36 cellular contexts compared by ENCODE assay signal in genomic region chr4:65287071-65287470, GRCh38.
"Had no signal": no experiment of that assay in that cellular context is flagged by ENCODE, and none has a peak within 500 bp of the region (broad histone marks: within the 10 kb centered on the region; RNA-seq: fewer than 3 reads in every experiment).

No MANE protein-coding gene starts in this region.

- H3K27ac Mint-ChIP-seq: activated B cell treated with CpG ODN at 0.5 μM for 24 hours; activated CD4-positive, alpha-beta memory T cell treated with anti-CD3 and anti-CD28 coated beads for 36 hours; activated CD4-positive, alpha-beta T cell treated with anti-CD3 and anti-CD28 coated beads, Interleukin-2, amount 10 ng/mL, durations not matched to agents 24 days and 14 days; activated CD8-positive, alpha-beta T cell treated with anti-CD3 and anti-CD28 coated beads for 36 hours; activated naive CD4-positive, alpha-beta T cell treated with anti-CD3 and anti-CD28 coated beads for 36 hours; activated naive CD4-positive, alpha-beta T cell treated with anti-CD3 and anti-CD28 coated beads, Interleukin-2, amount 50 U/mL, for 72 hours; activated naive CD8-positive, alpha-beta T cell treated with anti-CD3 and anti-CD28 coated beads, Interleukin-2, amount 10 ng/mL, durations not matched to agents 7 days and 5 days; activated naive CD8-positive, alpha-beta T cell treated with anti-CD3 and anti-CD28 coated beads, Interleukin-2, amount 50 U/mL, for 24 hours; activated T-cell treated with anti-CD3 and anti-CD28 coated beads, Interleukin-2, amount 50 U/mL, for 72 hours; activated T-helper 1 cell treated with anti-CD3 and anti-CD28 coated beads, Interleukin-12 subunit alpha, Interleukin-12 subunit beta, Interleukin-2, Interleukin-4 antibody, amounts not matched to agents 30 ng/mL and 10 ng/mL and 1 ng/mL, durations not matched to agents 14 hours and 24 hours and 36 hours; activated T-helper 17 cell treated with anti-CD3 and anti-CD28 coated beads, Interleukin-2, amount 50 U/mL, for 72 hours; brain; T-helper 1 cell treated with Interleukin-12 subunit alpha and Interleukin-12 subunit beta and Interleukin-4 antibody, amounts not matched to agents 30 μg/mL and 1 μg/mL, for 36 hours; T-helper 2 cell treated with Interferon-gamma antibody and Interleukin-4, amounts not matched to agents 5 μg/mL and 100 μg/mL, for 36 hours had no signal

- H3K27ac ChIP-seq: ascending aorta, cardiac muscle cell, VCaP had no signal

- H3K4me1 Mint-ChIP-seq: activated B cell treated with CpG ODN at 0.5 μM for 24 hours; activated CD4-positive, alpha-beta T cell treated with anti-CD3 and anti-CD28 coated beads, Interleukin-2, amount 10 ng/mL, durations not matched to agents 24 days and 14 days; activated naive CD8-positive, alpha-beta T cell treated with anti-CD3 and anti-CD28 coated beads, Interleukin-2, amount 10 ng/mL, durations not matched to agents 7 days and 5 days; activated naive CD8-positive, alpha-beta T cell treated with anti-CD3 and anti-CD28 coated beads, Interleukin-2, amount 50 U/mL, for 24 hours; activated T-helper 17 cell treated with anti-CD3 and anti-CD28 coated beads, Interleukin-2, amount 50 U/mL, for 72 hours; brain; central memory CD8-positive, alpha-beta T cell had no signal

- H3K27me3 Mint-ChIP-seq: activated B cell treated with CpG ODN at 0.5 μM for 24 hours; activated CD4-positive, alpha-beta memory T cell treated with anti-CD3 and anti-CD28 coated beads for 36 hours; activated CD4-positive, alpha-beta T cell treated with anti-CD3 and anti-CD28 coated beads, Interleukin-2, amount 10 ng/mL, durations not matched to agents 24 days and 14 days; activated CD8-positive, alpha-beta T cell treated with anti-CD3 and anti-CD28 coated beads for 36 hours; activated naive CD8-positive, alpha-beta T cell treated with anti-CD3 and anti-CD28 coated beads, Interleukin-2, amount 10 ng/mL, durations not matched to agents 7 days and 5 days; activated naive CD8-positive, alpha-beta T cell treated with anti-CD3 and anti-CD28 coated beads, Interleukin-2, amount 50 U/mL, for 24 hours; activated T-helper 17 cell treated with anti-CD3 and anti-CD28 coated beads, Interleukin-2, amount 50 U/mL, for 72 hours; brain; central memory CD8-positive, alpha-beta T cell had no signal

- H3K9me3 Mint-ChIP-seq: activated CD4-positive, alpha-beta T cell treated with anti-CD3 and anti-CD28 coated beads, Interleukin-2, amount 10 ng/mL, durations not matched to agents 24 days and 14 days; central memory CD8-positive, alpha-beta T cell had no signal

- H3K36me3 Mint-ChIP-seq: activated CD4-positive, alpha-beta memory T cell treated with anti-CD3 and anti-CD28 coated beads for 36 hours; activated naive CD4-positive, alpha-beta T cell treated with anti-CD3 and anti-CD28 coated beads, Interleukin-2, amount 50 U/mL, for 72 hours; activated naive CD8-positive, alpha-beta T cell treated with anti-CD3 and anti-CD28 coated beads, Interleukin-2, amount 10 ng/mL, durations not matched to agents 7 days and 5 days; brain had no signal

- H3K27me3 ChIP-seq: ascending aorta, cardiac muscle cell had no signal

- H3K9me3 ChIP-seq: ascending aorta had no signal

- H3K4me3 ChIP-seq: ascending aorta, cardiac muscle cell had no signal

- ATAC-seq: activated CD8-positive, alpha-beta T cell treated with anti-CD3 and anti-CD28 coated beads for 36 hours; activated naive CD4-positive, alpha-beta T cell treated with anti-CD3 and anti-CD28 coated beads, Interleukin-2, amount 50 U/mL, for 72 hours; activated naive CD8-positive, alpha-beta T cell treated with anti-CD3 and anti-CD28 coated beads, Interleukin-2, amount 50 U/mL, for 24 hours; activated T-cell treated with anti-CD3 and anti-CD28 coated beads, Interleukin-2, amount 50 U/mL, for 4 hours; activated T-cell treated with anti-CD3 and anti-CD28 coated beads, Interleukin-2, amount 50 U/mL, for 72 hours; activated T-helper 17 cell treated with anti-CD3 and anti-CD28 coated beads, Interleukin-2, amount 50 U/mL, for 72 hours had no signal

- H3K36me3 ChIP-seq: ascending aorta, cardiac muscle cell had no signal

- H3K4me1 ChIP-seq: ascending aorta had no signal

- DNase-seq: activated B cell treated with CpG ODN at 0.5 μM for 24 hours; activated CD4-positive, alpha-beta memory T cell treated with anti-CD3 and anti-CD28 coated beads for 36 hours; activated CD4-positive, alpha-beta T cell treated with anti-CD3 and anti-CD28 coated beads for 4 hours; activated CD4-positive, alpha-beta T cell treated with anti-CD3 and anti-CD28 coated beads, Interleukin-2, amount 10 ng/mL, durations not matched to agents 24 days and 14 days; activated CD4-positive, alpha-beta T cell treated with anti-CD3 and anti-CD28 coated beads, Interleukin-2, amount 50 U/mL, for 1 hour; activated CD4-positive, alpha-beta T cell treated with anti-CD3 and anti-CD28 coated beads, Interleukin-2, amount 50 U/mL, for 4 hours; activated CD4-positive, CD25-positive, alpha-beta regulatory T cell treated with anti-CD3 and anti-CD28 coated beads, Interleukin-2, amount 50 U/mL, for 72 hours; activated CD8-positive, alpha-beta memory T cell treated with anti-CD3 and anti-CD28 coated beads, Interleukin-2, amount 50 U/mL, for 4 hours; activated CD8-positive, alpha-beta T cell treated with anti-CD3 and anti-CD28 coated beads for 36 hours; activated effector memory CD4-positive, alpha-beta T cell treated with anti-CD3 and anti-CD28 coated beads, Interleukin-2, amount 50 U/mL, for 16 hours; activated gamma-delta T cell treated with Interleukin-2 at 50 U/mL for 16 hours; activated naive CD4-positive, alpha-beta T cell; activated naive CD4-positive, alpha-beta T cell treated with anti-CD3 and anti-CD28 coated beads for 36 hours; activated naive CD4-positive, alpha-beta T cell treated with anti-CD3 and anti-CD28 coated beads, Interleukin-2, amount 50 U/mL, for 16 hours; activated naive CD8-positive, alpha-beta T cell treated with anti-CD3 and anti-CD28 coated beads, Interleukin-2, amount 10 ng/mL, durations not matched to agents 7 days and 5 days; activated naive CD8-positive, alpha-beta T cell treated with anti-CD3 and anti-CD28 coated beads, Interleukin-2, amount 50 U/mL, for 24 hours; activated T-cell treated with anti-CD3 and anti-CD28 coated beads for 4 hours; activated T-cell treated with anti-CD3 and anti-CD28 coated beads, Interleukin-2, amount 50 U/mL, for 1 hour; activated T-cell treated with anti-CD3 and anti-CD28 coated beads, Interleukin-2, amount 50 U/mL, for 4 hours; activated T-cell treated with anti-CD3 and anti-CD28 coated beads, Interleukin-2, amount 50 U/mL, for 72 hours; amygdala; anterior cingulate cortex; caudate nucleus; cerebellar nuclear complex; T-helper 2 cell; T-helper 9 cell had no signal

- H3K4me3 Mint-ChIP-seq: activated B cell treated with CpG ODN at 0.5 μM for 24 hours; activated CD4-positive, alpha-beta memory T cell treated with anti-CD3 and anti-CD28 coated beads for 36 hours; activated CD4-positive, alpha-beta T cell treated with anti-CD3 and anti-CD28 coated beads, Interleukin-2, amount 10 ng/mL, durations not matched to agents 24 days and 14 days; activated CD8-positive, alpha-beta T cell treated with anti-CD3 and anti-CD28 coated beads for 36 hours; activated naive CD4-positive, alpha-beta T cell treated with anti-CD3 and anti-CD28 coated beads for 36 hours; activated naive CD8-positive, alpha-beta T cell treated with anti-CD3 and anti-CD28 coated beads, Interleukin-2, amount 10 ng/mL, durations not matched to agents 7 days and 5 days; activated naive CD8-positive, alpha-beta T cell treated with anti-CD3 and anti-CD28 coated beads, Interleukin-2, amount 50 U/mL, for 24 hours; activated T-cell treated with anti-CD3 and anti-CD28 coated beads, Interleukin-2, amount 50 U/mL, for 4 hours; activated T-cell treated with anti-CD3 and anti-CD28 coated beads, Interleukin-2, amount 50 U/mL, for 72 hours; activated T-helper 1 cell treated with anti-CD3 and anti-CD28 coated beads, Interleukin-12 subunit alpha, Interleukin-12 subunit beta, Interleukin-2, Interleukin-4 antibody, amounts not matched to agents 30 ng/mL and 10 ng/mL and 1 ng/mL, durations not matched to agents 14 hours and 24 hours and 36 hours; activated T-helper 17 cell treated with anti-CD3 and anti-CD28 coated beads, Interleukin-2, amount 50 U/mL, for 72 hours; brain; central memory CD8-positive, alpha-beta T cell; T-helper 1 cell treated with Interleukin-12 subunit alpha and Interleukin-12 subunit beta and Interleukin-4 antibody, amounts not matched to agents 30 μg/mL and 1 μg/mL, for 36 hours; T-helper 2 cell treated with Interferon-gamma antibody and Interleukin-4, amounts not matched to agents 5 μg/mL and 100 μg/mL, for 36 hours had no signal
